8 cellular contexts compared by ENCODE assay signal in genomic region chr1:220046052-220046930, GRCh38. TPM values are rescaled to one million over a fixed set of nuclear protein-coding genes. Genes with fewer than 3 reads are reported as not detected.
DNase-seq lines count a peak whose midpoint lies in the region; ATAC-seq and TF ChIP-seq lines count a peak whose summit lies in the region.

EPRS1 (minus strand) TSS chr1:220046505; CDS start chr1:220046388, 117 bp downstream.

- H3K4me3 ChIP-seq in adrenal gland (peak within 1 kb of the TSS; percentile 31 to 85 (median 73)), heart right ventricle (peak within 1 kb of the TSS; percentile 63 to 98 (median 78))

- DNase-seq in NCI-H1417 treated with DMSO at 0.1 percent for 48 hours (lab: John Stamatoyannopoulos, UW) (peak; percentile 84), T-cell (peak; percentile 83 to 98 (median 94)), adrenal gland (peak; percentile 92 to 98 (median 95)), heart right ventricle (peak; percentile 93 to 95), posterior vena cava (ENCODE audit: low spot score) (peak; percentile 97), ureter (ENCODE audit: low spot score) (peak; percentile 94)

- TF ChIP-seq POLR2A in adrenal gland (IDR thresholded peaks at IDR 0.05) = peak in 1 of 2 donors; percentile 84

- H3K36me3 ChIP-seq in adrenal gland (replicated peaks in 1 of 2) (no peaks in the 10 kb centered on the region), heart right ventricle (peaks cover 0 to 14% (median 0%) of the 10 kb centered on the region in 9 donors)

- no peaks in the 10 kb centered on the region for H3K9me3 Mint-ChIP-seq in T-cell

- peak within 1 kb of the TSS; percentile 96 to 98 (median 96) for H3K4me3 Mint-ChIP-seq in T-cell

- WGBS in adrenal gland, 4 donors = 0 to 1% (median 0%) methylated on average over 18 to 71 of the region's 71 CpGs
- 0% methylated on average over 71 of the region's 71 CpGs for WGBS in heart right ventricle, 2 donors

- H3K27ac Mint-ChIP-seq in T-cell = peak within 1 kb of the TSS; percentile 94 to 97

- peaks cover 31 to 45% (median 40%) of the 10 kb centered on the region in 3 donors for H3K4me1 Mint-ChIP-seq in T-cell

- POLR2A ChIA-PET in T-cell (lab: Charles Lee) = interaction anchor here in 1 of 2 donors (0.6 kb wide), 1 partner anchor 44 kb away, joined by 9 read pairs; no protein-coding TSS in a partner anchor

- H3K9me3 ChIP-seq in adrenal gland (replicated peaks in 1 of 3) (no peaks in the 10 kb centered on the region), heart right ventricle (no peaks in the 10 kb centered on the region)

- H3K27me3 Mint-ChIP-seq in T-cell = no peaks in the 10 kb centered on the region

- CTCF ChIA-PET in T-cell (lab: Charles Lee) = interaction anchor here in 1 of 2 donors (0.6 to 0.7 kb wide), 2 partner anchors 44 to 65 kb away, joined by 3 to 10 read pairs; no protein-coding TSS in a partner anchor

- intact Hi-C loops in adrenal gland (cut with DNase I) = loop anchor here in 1 of 2 donors (10.0 kb wide), 1 partner anchor 49 kb away; the partner anchor contains the start of gene IARS2
- intact Hi-C loops in heart right ventricle (cut with DNase I) = loop anchor here in 2 of 10 donors (5.0 kb wide), 1 partner anchor 41 kb away; the partner anchor contains the start of gene BPNT1 (in 2 of the 2)
- intact Hi-C loops in posterior vena cava (cut with DNase I) = loop anchor here in 1 of 2 donors (5.0 kb wide), 1 partner anchor 46 kb away; the partner anchor contains the start of gene IARS2

- H3K27me3 ChIP-seq in adrenal gland (no peaks in the 10 kb centered on the region), heart right ventricle (no peaks in the 10 kb centered on the region)

- H3K27ac ChIP-seq in adrenal gland (peak within 1 kb of the TSS; percentile 11 to 88 (median 79)), heart right ventricle (peak within 1 kb of the TSS; percentile 47 to 89 (median 82))

- no peaks in the 10 kb centered on the region for H3K36me3 Mint-ChIP-seq in T-cell

- H3K4me1 ChIP-seq in adrenal gland (replicated peaks in 1 of 2) = peaks cover 0 to 15% of the 10 kb centered on the region in 2 donors
- H3K4me1 ChIP-seq in heart right ventricle = peaks cover 0 to 33% (median 16%) of the 10 kb centered on the region in 9 donors

- TF ChIP-seq CTCF in GM12873 (IDR thresholded peaks at IDR 0.05; ENCODE audit: insufficient read depth, low read depth, low read length, missing control alignments) (peak; percentile 71), adrenal gland (IDR thresholded peaks at IDR 0.05) (peak; percentile 62 to 95 (median 79)), heart right ventricle (IDR thresholded peaks at IDR 0.05) (peak; percentile 59 to 88 (median 80))

- ATAC-seq in HG02763 (IDR thresholded peaks at IDR 0.05; ENCODE audit: unreplicated experiment) (peak; percentile 99), T-cell (replicated peaks in 1 of 4) (peak; percentile 97 to 100 (median 99)), heart right ventricle (peak; percentile 99 to 100 (median 99))

RNA-seq across cellular contexts. Expression of gene EPRS1, which starts in this region (rescaled TPM):
- 10 to 100 TPM; 48.3 to 91.9 (median 86.9) TPM for total RNA-seq in T-cell
- total RNA-seq in adrenal gland = 10 to 100 TPM; 33.9 to 82.8 (median 56.7) TPM
- 100 to 1,000 TPM in 1 of 3 donors, 10 to 100 TPM in 2; 34.3 to 116 (median 45.7) TPM for polyA plus RNA-seq in adrenal gland
- total RNA-seq in heart right ventricle = 10 to 100 TPM; 66.0 to 96.7 (median 73.3) TPM
- 10 to 100 TPM; 40.5 to 42.4 TPM for polyA plus RNA-seq in heart right ventricle
- 10 to 100 TPM; 77.7 to 90.1 TPM for total RNA-seq in posterior vena cava
- total RNA-seq in ureter = 164 TPM

Comparison
In these comparisons a context has a peak if more than half of its experiments do, and no peak if none do; other contexts are left out.
1. Peak in every context shown above with its lines: DNase-seq, ATAC-seq, H3K4me3 ChIP-seq and H3K27ac ChIP-seq.